In the genomic region with DNA sequence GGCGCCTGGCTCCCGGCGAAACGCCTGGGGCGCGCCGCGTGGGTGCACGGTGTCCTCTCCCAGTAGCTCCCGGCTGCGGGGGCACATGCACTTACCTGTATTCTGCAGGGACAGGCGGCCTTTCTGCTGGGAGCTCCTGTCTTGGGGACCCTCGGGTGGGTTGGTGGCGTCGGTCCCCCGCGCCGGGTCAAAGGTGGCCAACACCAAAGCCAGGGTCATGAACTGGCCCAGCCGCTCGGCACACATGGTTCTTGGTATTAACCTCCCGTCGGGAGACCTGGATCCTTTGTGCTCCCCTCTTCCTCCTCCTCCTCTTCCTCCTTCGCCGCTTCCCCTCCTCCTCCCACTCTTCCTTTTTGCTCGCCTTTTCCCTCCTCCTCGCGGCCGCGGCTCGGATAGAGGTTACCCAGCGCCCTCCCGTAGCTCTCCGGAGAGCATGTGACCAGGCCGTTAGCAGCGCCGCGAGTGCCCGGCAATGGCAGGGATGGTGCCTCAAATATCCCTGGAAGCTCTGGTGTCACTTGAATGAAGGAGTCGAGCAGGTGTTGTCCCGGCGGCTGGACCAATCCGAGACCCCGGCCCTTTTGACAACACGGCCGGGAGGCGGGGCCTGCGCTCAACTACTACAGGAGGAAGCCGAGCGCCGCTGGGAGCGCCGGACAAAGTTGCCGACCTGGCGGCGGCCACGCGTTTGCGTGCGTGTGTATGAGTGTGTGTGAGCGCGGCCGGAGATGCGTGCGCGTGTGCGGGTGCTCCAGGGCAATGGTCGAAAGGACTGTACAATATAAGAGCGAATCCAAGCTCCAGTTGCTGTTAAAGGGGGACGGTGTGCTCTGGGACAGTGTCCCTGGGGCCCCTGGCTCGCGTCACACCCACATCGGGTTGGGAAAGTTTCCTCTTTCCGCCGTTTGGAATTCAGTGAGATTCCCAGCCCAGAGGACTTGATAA, we compare ENCODE assay signal across 1 cellular context.
A peak's percentile ranks its signal among the peaks of the same experiment; 100 is the strongest.
TF ChIP-seq lines count a peak whose summit lies in the region.

A gene with protein sequence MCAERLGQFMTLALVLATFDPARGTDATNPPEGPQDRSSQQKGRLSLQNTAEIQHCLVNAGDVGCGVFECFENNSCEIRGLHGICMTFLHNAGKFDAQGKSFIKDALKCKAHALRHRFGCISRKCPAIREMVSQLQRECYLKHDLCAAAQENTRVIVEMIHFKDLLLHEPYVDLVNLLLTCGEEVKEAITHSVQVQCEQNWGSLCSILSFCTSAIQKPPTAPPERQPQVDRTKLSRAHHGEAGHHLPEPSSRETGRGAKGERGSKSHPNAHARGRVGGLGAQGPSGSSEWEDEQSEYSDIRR (minus strand): TSS at position 467 of the 948 bp plus-strand sequence. CDS start 221 bp downstream, at position 246.

TF ChIP-seq in HEK293, 187 proteins besides CTCF, POLR2A, EP300 and RAD21 (continued from another document and continues in another):
- TF ChIP-seq, protein P1, sequence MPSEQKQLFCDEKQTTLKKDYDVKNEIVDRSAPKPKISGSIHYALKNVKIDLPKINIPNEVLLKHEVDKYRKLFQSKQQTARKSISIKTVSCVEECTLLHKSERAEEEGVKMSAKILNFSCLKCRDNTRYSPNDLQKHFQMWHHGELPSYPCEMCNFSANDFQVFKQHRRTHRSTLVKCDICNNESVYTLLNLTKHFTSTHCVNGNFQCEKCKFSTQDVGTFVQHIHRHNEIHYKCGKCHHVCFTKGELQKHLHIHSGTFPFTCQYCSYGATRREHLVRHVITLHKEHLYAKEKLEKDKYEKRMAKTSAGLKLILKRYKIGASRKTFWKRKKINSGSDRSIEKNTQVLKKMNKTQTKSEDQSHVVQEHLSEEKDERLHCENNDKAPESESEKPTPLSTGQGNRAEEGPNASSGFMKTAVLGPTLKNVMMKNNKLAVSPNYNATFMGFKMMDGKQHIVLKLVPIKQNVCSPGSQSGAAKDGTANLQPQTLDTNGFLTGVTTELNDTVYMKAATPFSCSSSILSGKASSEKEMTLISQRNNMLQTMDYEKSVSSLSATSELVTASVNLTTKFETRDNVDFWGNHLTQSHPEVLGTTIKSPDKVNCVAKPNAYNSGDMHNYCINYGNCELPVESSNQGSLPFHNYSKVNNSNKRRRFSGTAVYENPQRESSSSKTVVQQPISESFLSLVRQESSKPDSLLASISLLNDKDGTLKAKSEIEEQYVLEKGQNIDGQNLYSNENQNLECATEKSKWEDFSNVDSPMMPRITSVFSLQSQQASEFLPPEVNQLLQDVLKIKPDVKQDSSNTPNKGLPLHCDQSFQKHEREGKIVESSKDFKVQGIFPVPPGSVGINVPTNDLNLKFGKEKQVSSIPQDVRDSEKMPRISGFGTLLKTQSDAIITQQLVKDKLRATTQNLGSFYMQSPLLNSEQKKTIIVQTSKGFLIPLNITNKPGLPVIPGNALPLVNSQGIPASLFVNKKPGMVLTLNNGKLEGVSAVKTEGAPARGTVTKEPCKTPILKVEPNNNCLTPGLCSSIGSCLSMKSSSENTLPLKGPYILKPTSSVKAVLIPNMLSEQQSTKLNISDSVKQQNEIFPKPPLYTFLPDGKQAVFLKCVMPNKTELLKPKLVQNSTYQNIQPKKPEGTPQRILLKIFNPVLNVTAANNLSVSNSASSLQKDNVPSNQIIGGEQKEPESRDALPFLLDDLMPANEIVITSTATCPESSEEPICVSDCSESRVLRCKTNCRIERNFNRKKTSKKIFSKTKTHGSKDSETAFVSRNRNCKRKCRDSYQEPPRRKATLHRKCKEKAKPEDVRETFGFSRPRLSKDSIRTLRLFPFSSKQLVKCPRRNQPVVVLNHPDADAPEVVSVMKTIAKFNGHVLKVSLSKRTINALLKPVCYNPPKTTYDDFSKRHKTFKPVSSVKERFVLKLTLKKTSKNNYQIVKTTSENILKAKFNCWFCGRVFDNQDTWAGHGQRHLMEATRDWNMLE (tag by site-specific recombination; conservative IDR thresholded peaks at IDR 0.05; ENCODE audit: low read depth): no peak
- peak; percentile 60 for TF ChIP-seq SP3 (tag by site-specific recombination; IDR thresholded peaks at IDR 0.05)
- no peak for TF ChIP-seq ZNF701 (tag by site-specific recombination; IDR thresholded peaks at IDR 0.05)
- TF ChIP-seq, protein P2, sequence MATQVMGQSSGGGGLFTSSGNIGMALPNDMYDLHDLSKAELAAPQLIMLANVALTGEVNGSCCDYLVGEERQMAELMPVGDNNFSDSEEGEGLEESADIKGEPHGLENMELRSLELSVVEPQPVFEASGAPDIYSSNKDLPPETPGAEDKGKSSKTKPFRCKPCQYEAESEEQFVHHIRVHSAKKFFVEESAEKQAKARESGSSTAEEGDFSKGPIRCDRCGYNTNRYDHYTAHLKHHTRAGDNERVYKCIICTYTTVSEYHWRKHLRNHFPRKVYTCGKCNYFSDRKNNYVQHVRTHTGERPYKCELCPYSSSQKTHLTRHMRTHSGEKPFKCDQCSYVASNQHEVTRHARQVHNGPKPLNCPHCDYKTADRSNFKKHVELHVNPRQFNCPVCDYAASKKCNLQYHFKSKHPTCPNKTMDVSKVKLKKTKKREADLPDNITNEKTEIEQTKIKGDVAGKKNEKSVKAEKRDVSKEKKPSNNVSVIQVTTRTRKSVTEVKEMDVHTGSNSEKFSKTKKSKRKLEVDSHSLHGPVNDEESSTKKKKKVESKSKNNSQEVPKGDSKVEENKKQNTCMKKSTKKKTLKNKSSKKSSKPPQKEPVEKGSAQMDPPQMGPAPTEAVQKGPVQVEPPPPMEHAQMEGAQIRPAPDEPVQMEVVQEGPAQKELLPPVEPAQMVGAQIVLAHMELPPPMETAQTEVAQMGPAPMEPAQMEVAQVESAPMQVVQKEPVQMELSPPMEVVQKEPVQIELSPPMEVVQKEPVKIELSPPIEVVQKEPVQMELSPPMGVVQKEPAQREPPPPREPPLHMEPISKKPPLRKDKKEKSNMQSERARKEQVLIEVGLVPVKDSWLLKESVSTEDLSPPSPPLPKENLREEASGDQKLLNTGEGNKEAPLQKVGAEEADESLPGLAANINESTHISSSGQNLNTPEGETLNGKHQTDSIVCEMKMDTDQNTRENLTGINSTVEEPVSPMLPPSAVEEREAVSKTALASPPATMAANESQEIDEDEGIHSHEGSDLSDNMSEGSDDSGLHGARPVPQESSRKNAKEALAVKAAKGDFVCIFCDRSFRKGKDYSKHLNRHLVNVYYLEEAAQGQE (tag by site-specific recombination; IDR thresholded peaks at IDR 0.05): peak; percentile 64; the same call in 1 of the 2 replicates
- TF ChIP-seq ZIC2 (tag by site-specific recombination; IDR thresholded peaks at IDR 0.05): peak; percentile 63; the same call in 1 of the 2 replicates
- TF ChIP-seq, protein P3, sequence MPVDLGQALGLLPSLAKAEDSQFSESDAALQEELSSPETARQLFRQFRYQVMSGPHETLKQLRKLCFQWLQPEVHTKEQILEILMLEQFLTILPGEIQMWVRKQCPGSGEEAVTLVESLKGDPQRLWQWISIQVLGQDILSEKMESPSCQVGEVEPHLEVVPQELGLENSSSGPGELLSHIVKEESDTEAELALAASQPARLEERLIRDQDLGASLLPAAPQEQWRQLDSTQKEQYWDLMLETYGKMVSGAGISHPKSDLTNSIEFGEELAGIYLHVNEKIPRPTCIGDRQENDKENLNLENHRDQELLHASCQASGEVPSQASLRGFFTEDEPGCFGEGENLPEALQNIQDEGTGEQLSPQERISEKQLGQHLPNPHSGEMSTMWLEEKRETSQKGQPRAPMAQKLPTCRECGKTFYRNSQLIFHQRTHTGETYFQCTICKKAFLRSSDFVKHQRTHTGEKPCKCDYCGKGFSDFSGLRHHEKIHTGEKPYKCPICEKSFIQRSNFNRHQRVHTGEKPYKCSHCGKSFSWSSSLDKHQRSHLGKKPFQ (tag by site-specific recombination; IDR thresholded peaks at IDR 0.05): no peak; the same call in 1 of the 2 replicates
- peak; percentile 25; the same call in 1 of the 2 replicates for TF ChIP-seq ZBTB1 (tag by site-specific recombination; IDR thresholded peaks at IDR 0.05)
- peak; percentile 88 for TF ChIP-seq ZBTB7A (tag by site-specific recombination; IDR thresholded peaks at IDR 0.05; ENCODE audit: low read depth)
- peak; percentile 82 for TF ChIP-seq SP2 (tag by site-specific recombination; IDR thresholded peaks at IDR 0.05)
- TF ChIP-seq, protein P4, sequence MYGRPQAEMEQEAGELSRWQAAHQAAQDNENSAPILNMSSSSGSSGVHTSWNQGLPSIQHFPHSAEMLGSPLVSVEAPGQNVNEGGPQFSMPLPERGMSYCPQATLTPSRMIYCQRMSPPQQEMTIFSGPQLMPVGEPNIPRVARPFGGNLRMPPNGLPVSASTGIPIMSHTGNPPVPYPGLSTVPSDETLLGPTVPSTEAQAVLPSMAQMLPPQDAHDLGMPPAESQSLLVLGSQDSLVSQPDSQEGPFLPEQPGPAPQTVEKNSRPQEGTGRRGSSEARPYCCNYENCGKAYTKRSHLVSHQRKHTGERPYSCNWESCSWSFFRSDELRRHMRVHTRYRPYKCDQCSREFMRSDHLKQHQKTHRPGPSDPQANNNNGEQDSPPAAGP (tag by site-specific recombination; IDR thresholded peaks at IDR 0.05): peak; percentile 84
- TF ChIP-seq, protein P5, sequence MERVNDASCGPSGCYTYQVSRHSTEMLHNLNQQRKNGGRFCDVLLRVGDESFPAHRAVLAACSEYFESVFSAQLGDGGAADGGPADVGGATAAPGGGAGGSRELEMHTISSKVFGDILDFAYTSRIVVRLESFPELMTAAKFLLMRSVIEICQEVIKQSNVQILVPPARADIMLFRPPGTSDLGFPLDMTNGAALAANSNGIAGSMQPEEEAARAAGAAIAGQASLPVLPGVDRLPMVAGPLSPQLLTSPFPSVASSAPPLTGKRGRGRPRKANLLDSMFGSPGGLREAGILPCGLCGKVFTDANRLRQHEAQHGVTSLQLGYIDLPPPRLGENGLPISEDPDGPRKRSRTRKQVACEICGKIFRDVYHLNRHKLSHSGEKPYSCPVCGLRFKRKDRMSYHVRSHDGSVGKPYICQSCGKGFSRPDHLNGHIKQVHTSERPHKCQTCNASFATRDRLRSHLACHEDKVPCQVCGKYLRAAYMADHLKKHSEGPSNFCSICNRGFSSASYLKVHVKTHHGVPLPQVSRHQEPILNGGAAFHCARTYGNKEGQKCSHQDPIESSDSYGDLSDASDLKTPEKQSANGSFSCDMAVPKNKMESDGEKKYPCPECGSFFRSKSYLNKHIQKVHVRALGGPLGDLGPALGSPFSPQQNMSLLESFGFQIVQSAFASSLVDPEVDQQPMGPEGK (tag by site-specific recombination; IDR thresholded peaks at IDR 0.05): 0 out of 2 replicates have a peak, but pooled peaks have one; percentile 5
- TF ChIP-seq, protein P6, sequence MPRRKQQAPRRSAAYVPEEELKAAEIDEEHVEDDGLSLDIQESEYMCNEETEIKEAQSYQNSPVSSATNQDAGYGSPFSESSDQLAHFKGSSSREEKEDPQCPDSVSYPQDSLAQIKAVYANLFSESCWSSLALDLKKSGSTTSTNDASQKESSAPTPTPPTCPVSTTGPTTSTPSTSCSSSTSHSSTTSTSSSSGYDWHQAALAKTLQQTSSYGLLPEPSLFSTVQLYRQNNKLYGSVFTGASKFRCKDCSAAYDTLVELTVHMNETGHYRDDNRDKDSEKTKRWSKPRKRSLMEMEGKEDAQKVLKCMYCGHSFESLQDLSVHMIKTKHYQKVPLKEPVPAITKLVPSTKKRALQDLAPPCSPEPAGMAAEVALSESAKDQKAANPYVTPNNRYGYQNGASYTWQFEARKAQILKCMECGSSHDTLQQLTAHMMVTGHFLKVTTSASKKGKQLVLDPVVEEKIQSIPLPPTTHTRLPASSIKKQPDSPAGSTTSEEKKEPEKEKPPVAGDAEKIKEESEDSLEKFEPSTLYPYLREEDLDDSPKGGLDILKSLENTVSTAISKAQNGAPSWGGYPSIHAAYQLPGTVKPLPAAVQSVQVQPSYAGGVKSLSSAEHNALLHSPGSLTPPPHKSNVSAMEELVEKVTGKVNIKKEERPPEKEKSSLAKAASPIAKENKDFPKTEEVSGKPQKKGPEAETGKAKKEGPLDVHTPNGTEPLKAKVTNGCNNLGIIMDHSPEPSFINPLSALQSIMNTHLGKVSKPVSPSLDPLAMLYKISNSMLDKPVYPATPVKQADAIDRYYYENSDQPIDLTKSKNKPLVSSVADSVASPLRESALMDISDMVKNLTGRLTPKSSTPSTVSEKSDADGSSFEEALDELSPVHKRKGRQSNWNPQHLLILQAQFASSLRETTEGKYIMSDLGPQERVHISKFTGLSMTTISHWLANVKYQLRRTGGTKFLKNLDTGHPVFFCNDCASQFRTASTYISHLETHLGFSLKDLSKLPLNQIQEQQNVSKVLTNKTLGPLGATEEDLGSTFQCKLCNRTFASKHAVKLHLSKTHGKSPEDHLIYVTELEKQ (tag by site-specific recombination; IDR thresholded peaks at IDR 0.05; ENCODE audit: borderline replicate concordance): 0 out of 2 replicates have a peak, but pooled peaks have one; percentile 8
- peak; percentile 26; the same call in 1 of the 2 replicates for TF ChIP-seq KLF8 (tag by site-specific recombination; IDR thresholded peaks at IDR 0.05)
- no peak for TF ChIP-seq ZNF114 (tag by site-specific recombination; IDR thresholded peaks at IDR 0.05)
- TF ChIP-seq, protein P7, sequence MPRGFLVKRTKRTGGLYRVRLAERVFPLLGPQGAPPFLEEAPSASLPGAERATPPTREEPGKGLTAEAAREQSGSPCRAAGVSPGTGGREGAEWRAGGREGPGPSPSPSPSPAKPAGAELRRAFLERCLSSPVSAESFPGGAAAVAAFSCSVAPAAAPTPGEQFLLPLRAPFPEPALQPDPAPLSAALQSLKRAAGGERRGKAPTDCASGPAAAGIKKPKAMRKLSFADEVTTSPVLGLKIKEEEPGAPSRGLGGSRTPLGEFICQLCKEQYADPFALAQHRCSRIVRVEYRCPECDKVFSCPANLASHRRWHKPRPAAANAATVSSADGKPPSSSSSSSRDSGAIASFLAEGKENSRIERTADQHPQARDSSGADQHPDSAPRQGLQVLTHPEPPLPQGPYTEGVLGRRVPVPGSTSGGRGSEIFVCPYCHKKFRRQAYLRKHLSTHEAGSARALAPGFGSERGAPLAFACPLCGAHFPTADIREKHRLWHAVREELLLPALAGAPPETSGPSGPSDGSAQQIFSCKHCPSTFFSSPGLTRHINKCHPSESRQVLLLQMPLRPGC (tag by site-specific recombination; IDR thresholded peaks at IDR 0.05): peak; percentile 81
- TF ChIP-seq ZNF510 (tag by site-specific recombination; IDR thresholded peaks at IDR 0.05; ENCODE audit: insufficient replicate concordance): no peak
- TF ChIP-seq ZNF121 (tag by site-specific recombination; IDR thresholded peaks at IDR 0.05): no peak
- peak; percentile 90 for TF ChIP-seq GLIS2 (tag by site-specific recombination; IDR thresholded peaks at IDR 0.05)
- no peak for TF ChIP-seq ZNF571 (tag by site-specific recombination; IDR thresholded peaks at IDR 0.05)
- no peak for TF ChIP-seq ZNF626 (tag by site-specific recombination; IDR thresholded peaks at IDR 0.05)
- no peak; the same call in 1 of the 2 replicates for TF ChIP-seq SCRT1 (tag by site-specific recombination; IDR thresholded peaks at IDR 0.05; ENCODE audit: borderline replicate concordance)
- peak; percentile 31; the same call in 1 of the 2 replicates for TF ChIP-seq ZNF16 (tag by site-specific recombination; IDR thresholded peaks at IDR 0.05; ENCODE audit: low read depth)
- 0 out of 2 replicates have a peak, but pooled peaks have one; percentile 48 for TF ChIP-seq ZNF624 (tag by site-specific recombination; IDR thresholded peaks at IDR 0.05)
- no peak for TF ChIP-seq ZNF19 (tag by site-specific recombination; IDR thresholded peaks at IDR 0.05; ENCODE audit: low read depth)
- no peak; the same call in 1 of the 2 replicates for TF ChIP-seq KLF7 (tag by site-specific recombination; IDR thresholded peaks at IDR 0.05; ENCODE audit: borderline replicate concordance)
- TF ChIP-seq ZNF239 (tag by site-specific recombination; IDR thresholded peaks at IDR 0.05): peak; percentile 87
- TF ChIP-seq ZNF664 (tag by site-specific recombination; IDR thresholded peaks at IDR 0.05): no peak
